ENCODE assay signal across 7 cellular contexts in the genomic region with DNA sequence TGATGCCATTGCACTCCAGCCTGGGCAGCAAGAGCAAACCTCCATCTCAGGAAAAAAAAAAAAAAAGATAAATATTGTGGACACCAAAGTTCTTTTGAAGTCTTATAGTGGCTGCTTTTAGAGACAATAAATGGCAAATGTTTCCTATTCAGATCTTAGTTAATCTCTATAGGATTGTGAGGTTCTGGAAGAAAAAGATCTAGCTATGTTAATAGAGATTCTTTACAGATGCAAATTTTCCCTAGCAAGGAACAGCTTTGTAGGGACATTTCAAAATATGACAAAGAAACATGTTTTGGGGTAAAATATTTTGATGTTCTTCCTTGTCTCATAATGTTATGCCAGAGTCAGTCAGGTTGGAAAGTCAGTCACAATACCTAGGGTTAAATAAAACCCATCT.
"Had no signal": no experiment of that assay in that cellular context is flagged by ENCODE, and none has a peak within 500 bp of the region (broad histone marks: within the 10 kb centered on the region; RNA-seq: fewer than 3 reads in every experiment).

No MANE protein-coding gene starts in this region.

- DNase-seq: IMR-90, KBM-7, KG1 had no signal

- H3K4me3 Mint-ChIP-seq: IgD-negative memory B cell had no signal

- ATAC-seq: HepG2 had no signal

- H3K27ac Mint-ChIP-seq: IgD-negative memory B cell had no signal

- H3K27ac ChIP-seq: HL-60 had no signal

- H3K36me3 Mint-ChIP-seq: IgD-negative memory B cell had no signal

- FAIRE-seq: HepG2, HTR-8/SVneo had no signal
